In the genomic region with DNA sequence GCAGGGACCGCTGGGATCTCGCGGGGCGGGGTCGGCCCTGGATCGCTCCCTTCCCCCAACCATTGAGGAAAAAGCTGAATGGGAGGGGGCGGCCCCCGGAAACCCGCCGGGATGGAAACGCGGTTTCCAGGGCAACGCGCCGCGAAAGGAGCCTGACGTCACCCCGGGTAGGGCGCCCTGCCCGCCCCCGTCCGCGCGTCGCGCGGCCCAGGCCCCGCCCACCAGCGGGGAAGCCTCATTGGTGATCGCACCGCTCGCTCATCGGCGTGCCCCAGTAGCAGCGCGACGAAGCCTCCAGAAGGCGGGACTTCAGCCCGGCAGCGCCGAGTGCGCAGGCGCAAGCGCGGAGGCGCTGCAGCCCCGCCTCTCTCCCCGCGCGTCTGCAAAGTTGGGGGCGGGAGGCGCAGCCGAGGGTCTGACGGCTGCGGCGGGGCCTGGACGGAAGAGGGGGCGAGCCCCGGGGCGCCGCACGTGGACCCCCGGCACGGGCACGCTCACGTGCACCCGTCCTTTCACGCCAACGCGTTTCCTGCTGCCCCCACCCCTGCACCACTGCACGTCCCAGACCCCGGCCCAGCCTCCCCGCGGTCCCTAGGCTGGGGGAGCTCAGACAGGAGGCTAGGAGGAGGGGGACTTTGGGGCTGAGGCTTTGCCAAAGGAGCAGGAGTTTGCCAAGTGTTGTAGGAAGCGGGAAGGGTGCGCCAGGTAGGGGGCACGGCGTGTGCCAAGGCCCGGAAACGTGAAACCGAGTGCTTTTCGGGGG, we compare ENCODE assay signal across 8 cellular contexts. TPM values are rescaled to one million over a fixed set of nuclear protein-coding genes. Genes with fewer than 3 reads are reported as not detected.
A peak's percentile ranks its signal among the peaks of the same experiment; 100 is the strongest.
DNase-seq lines count a peak whose midpoint lies in the region; ATAC-seq and TF ChIP-seq lines count a peak whose summit lies in the region.

No MANE protein-coding gene starts in this region.

- H3K27ac Mint-ChIP-seq in WTC11 = peak overlapping the region; percentile 86; the same call in 1 of the 2 replicates

- H3K4me3 Mint-ChIP-seq in WTC11 = peak overlapping the region; percentile 89

- peaks cover 75% of the 10 kb centered on the region for H3K4me1 ChIP-seq in ACC112 (ENCODE audit: control insufficient read depth, insufficient read depth, low read length, unreplicated experiment)
- H3K4me1 ChIP-seq in mammary epithelial cell (ENCODE audit: insufficient read depth, low read length) = peaks cover 67% of the 10 kb centered on the region
- peaks cover 79 to 100% (median 98%) of the 10 kb centered on the region in 6 donors for H3K4me1 ChIP-seq in spleen

- H3K4me1 Mint-ChIP-seq in WTC11 = peaks cover 57% of the 10 kb centered on the region

- peaks cover 4% of the 10 kb centered on the region for H4K20me1 ChIP-seq in mammary epithelial cell (ENCODE audit: insufficient read depth, low read length)

- in situ Hi-C loops in mammary epithelial cell (cut with MboI; ENCODE audit: low sequenced_read_pairs in 2 of 2) = no loop called here

- intact Hi-C loops in mammary epithelial cell (cut with micrococcal nuclease) = loop anchor here (1.0 kb wide), 1 partner anchor 9 kb away; no protein-coding TSS in a partner anchor
- intact Hi-C loops in spleen (cut with DNase I; ENCODE audit: low total_unique reads) = no loop called here

- DNase-seq in NCI-H226 (peak; percentile 91), WTC11 (ENCODE audit: low spot score) (peak; percentile 98), mammary epithelial cell (peak; percentile 94), inferior parietal cortex (ENCODE audit: extremely low spot score) (peak; percentile 96), spleen (peak; percentile 98)

- no TSS peak for BruUV-seq in mammary epithelial cell (replicated peaks; lab: Mats Ljungman, UMichigan)

- CTCF ChIA-PET in WTC11 (lab: Charles Lee) = interaction anchor here (0.6 to 15.6 kb wide), 6 partner anchors 8 to 397 kb away, joined by 3 to 648 read pairs (median 4); a partner anchor contains a TSS
- CTCF ChIA-PET in mammary epithelial cell (lab: Charles Lee; ENCODE audit: low non-redundant PET) = no interaction called here

- H3K4me2 ChIP-seq in mammary epithelial cell (ENCODE audit: insufficient read depth, low read depth, low read length) = peak overlapping the region; percentile 100

- peaks cover 18% of the 10 kb centered on the region for H3K36me3 Mint-ChIP-seq in WTC11

- H3K9me3 ChIP-seq in mammary epithelial cell (replicated peaks; ENCODE audit: insufficient read depth, low read length) (no peaks in the 10 kb centered on the region), spleen (no peaks in the 10 kb centered on the region)

- H3K9me3 Mint-ChIP-seq in WTC11 = no peaks in the 10 kb centered on the region

- TF ChIP-seq POLR2A in spleen (IDR thresholded peaks at IDR 0.05) = peak; percentile 39 to 65 (median 50)

- H3K9ac ChIP-seq in mammary epithelial cell (ENCODE audit: insufficient read depth, low read length) = peak overlapping the region; percentile 83

- H3K27ac ChIP-seq in ACC112 (ENCODE audit: low read depth, low read length) = peak overlapping the region; percentile 96
- H3K27ac ChIP-seq in mammary epithelial cell (ENCODE audit: insufficient read depth, low read depth, low read length) = peak overlapping the region; percentile 90
- H3K27ac ChIP-seq in spleen = peak overlapping the region; percentile 93 to 100 (median 99)

- peak; percentile 44 for ATAC-seq in GM18907 (IDR thresholded peaks at IDR 0.05; ENCODE audit: unreplicated experiment)
- ATAC-seq in HG03139 (IDR thresholded peaks at IDR 0.05; ENCODE audit: unreplicated experiment) = peak; percentile 47
- peak; percentile 72 for ATAC-seq in WTC11

- H3K27me3 ChIP-seq in ACC112 (ENCODE audit: insufficient read depth, low read length) (no peaks in the 10 kb centered on the region), mammary epithelial cell (ENCODE audit: insufficient read depth, low read length) (no peaks in the 10 kb centered on the region), spleen (replicated peaks in 1 of 7) (no peaks in the 10 kb centered on the region)

- H2AFZ ChIP-seq in ACC112 (ENCODE audit: low read length, unreplicated experiment) (peak overlapping the region; percentile 5), mammary epithelial cell (ENCODE audit: low read depth, low read length) (peak overlapping the region; percentile 49)

- POLR2A ChIA-PET in WTC11 (lab: Charles Lee) = interaction anchor here (0.5 to 3.6 kb wide), 5 partner anchors 8 to 230 kb away, joined by 3 to 31 read pairs (median 4); a partner anchor contains a TSS

- dilution Hi-C loops in mammary epithelial cell (cut with HindIII; ENCODE audit: low sequenced_read_pairs) = loop anchor here (10.0 kb wide), 2 partner anchors 106 to 136 kb away; no protein-coding TSS in a partner anchor

- H3K79me2 ChIP-seq in ACC112 (ENCODE audit: control insufficient read depth, insufficient read depth, low read length, unreplicated experiment) (peaks cover 6% of the 10 kb centered on the region), mammary epithelial cell (ENCODE audit: insufficient read depth, low read length) (peaks cover 26% of the 10 kb centered on the region)

- H3K4me3 ChIP-seq in ACC112 (ENCODE audit: low read depth, low read length) (peak overlapping the region; percentile 92), mammary epithelial cell (replicated peaks in 1 of 3; ENCODE audit: insufficient read depth in 1 of 3, low read depth in 2 of 3, low read length in 3 of 3) (peak overlapping the region; percentile 76 to 85 (median 79)), spleen (peak overlapping the region; percentile 63 to 80 (median 66))

- H3K27me3 Mint-ChIP-seq in WTC11 (ENCODE audit: low read depth) = no peaks in the 10 kb centered on the region

- TF ChIP-seq CTCF in WTC11 (IDR thresholded peaks at IDR 0.05) = no peak
- no peak for TF ChIP-seq CTCF in mammary epithelial cell (conservative IDR thresholded peaks at IDR 0.05 in 1 of 2, IDR thresholded peaks at IDR 0.05 in 1 of 2; ENCODE audit: extremely low read depth in 1 of 2, insufficient read depth in 1 of 2, low read depth in 1 of 2, low read length in 2 of 2)
- peak in 1 of 11 experiments; percentile 5 for TF ChIP-seq CTCF in spleen (IDR thresholded peaks at IDR 0.05 in 8 of 11, conservative IDR thresholded peaks at IDR 0.05 in 3 of 11)

- WGBS in mammary epithelial cell (ENCODE audit: low coverage, missing lambda C conversion rate) = 4% methylated on average over 19 of the region's 82 CpGs
- WGBS in spleen, 5 donors = 0 to 1% (median 1%) methylated on average over 55 to 82 of the region's 82 CpGs

- no peaks in the 10 kb centered on the region for H3K36me3 ChIP-seq in ACC112 (ENCODE audit: insufficient read depth, low read length)
- peaks cover 6% of the 10 kb centered on the region for H3K36me3 ChIP-seq in mammary epithelial cell (ENCODE audit: insufficient read depth, low read length)
- peaks cover under 1 to 31% (median 22%) of the 10 kb centered on the region in 6 donors for H3K36me3 ChIP-seq in spleen

TF ChIP-seq in WTC11, 78 proteins besides CTCF, POLR2A, EP300 and RAD21 (continues in another document):
- TF ChIP-seq OVOL2 (CRISPR knock-in tag; IDR thresholded peaks at IDR 0.05; ENCODE audit: borderline replicate concordance) (no peak), IRF2 (CRISPR knock-in tag; IDR thresholded peaks at IDR 0.05; ENCODE audit: borderline replicate concordance, low read depth) (no peak), JAZF1 (CRISPR knock-in tag; IDR thresholded peaks at IDR 0.05) (no peak), FOXJ3 (CRISPR knock-in tag; IDR thresholded peaks at IDR 0.05; ENCODE audit: borderline replicate concordance) (no peak), CREB1 (CRISPR knock-in tag; IDR thresholded peaks at IDR 0.05) (no peak)
- TF ChIP-seq, protein P1, sequence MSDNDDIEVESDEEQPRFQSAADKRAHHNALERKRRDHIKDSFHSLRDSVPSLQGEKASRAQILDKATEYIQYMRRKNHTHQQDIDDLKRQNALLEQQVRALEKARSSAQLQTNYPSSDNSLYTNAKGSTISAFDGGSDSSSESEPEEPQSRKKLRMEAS (CRISPR knock-in tag; IDR thresholded peaks at IDR 0.05) = peak; percentile 72
- TF ChIP-seq, protein P2, sequence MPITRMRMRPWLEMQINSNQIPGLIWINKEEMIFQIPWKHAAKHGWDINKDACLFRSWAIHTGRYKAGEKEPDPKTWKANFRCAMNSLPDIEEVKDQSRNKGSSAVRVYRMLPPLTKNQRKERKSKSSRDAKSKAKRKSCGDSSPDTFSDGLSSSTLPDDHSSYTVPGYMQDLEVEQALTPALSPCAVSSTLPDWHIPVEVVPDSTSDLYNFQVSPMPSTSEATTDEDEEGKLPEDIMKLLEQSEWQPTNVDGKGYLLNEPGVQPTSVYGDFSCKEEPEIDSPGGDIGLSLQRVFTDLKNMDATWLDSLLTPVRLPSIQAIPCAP (CRISPR knock-in tag; IDR thresholded peaks at IDR 0.05) = no peak

RNA-seq across cellular contexts. Expression of a gene that starts 8.2 kb away (rescaled TPM):
- total RNA-seq in WTC11 (2021) (256 to 298 TPM (median 256 TPM) in 3 replicates), mammary epithelial cell (100 to 1,000 TPM; 196 to 221 TPM), spleen (100 to 1,000 TPM; 333 to 672 (median 514) TPM)
- polyA plus RNA-seq in mammary epithelial cell (132 TPM), spleen (100 to 1,000 TPM; 406 to 894 (median 843) TPM)
- polyA minus RNA-seq in mammary epithelial cell = 125 TPM

RNA-seq across cellular contexts. Expression of a gene that starts 12.5 kb away (rescaled TPM):
- total RNA-seq in WTC11 (2021) (189 to 190 TPM (median 189 TPM) in 3 replicates), mammary epithelial cell (10 to 100 TPM; 17.5 to 73.8 TPM), spleen (100 to 1,000 TPM in 4 of 7 donors, 10 to 100 TPM in 3; 42.1 to 223 (median 138) TPM)
- polyA plus RNA-seq in mammary epithelial cell (19.1 TPM), spleen (10 to 100 TPM; 16.5 to 48.9 (median 19.1) TPM)
- polyA minus RNA-seq in mammary epithelial cell = 26.2 TPM

RNA-seq across cellular contexts. Expression of a gene that starts 14.4 kb away (rescaled TPM):
- total RNA-seq in WTC11 (2021) (59.4 to 65.9 TPM (median 65.7 TPM) in 3 replicates), mammary epithelial cell (10 to 100 TPM; 22.8 to 60.1 TPM), spleen (10 to 100 TPM; 35.8 to 69.6 (median 43.9) TPM)
- polyA plus RNA-seq in mammary epithelial cell (53.3 TPM), spleen (100 to 1,000 TPM in 1 of 3 donors, 10 to 100 TPM in 2; 82.9 to 134 (median 88.6) TPM)
- 13.1 TPM for polyA minus RNA-seq in mammary epithelial cell

RNA-seq across cellular contexts. Expression of a gene that starts 19.4 kb away (rescaled TPM):
- 262 to 277 TPM (median 270 TPM) in 3 replicates for total RNA-seq in WTC11 (2021)
- 100 to 1,000 TPM in 1 of 2 donors, 10 to 100 TPM in 1; 12.3 to 198 TPM for total RNA-seq in mammary epithelial cell
- polyA plus RNA-seq in mammary epithelial cell = 137 TPM
- polyA minus RNA-seq in mammary epithelial cell = 24.2 TPM
- 100 to 1,000 TPM in 4 of 7 donors, 10 to 100 TPM in 3; 49.1 to 131 (median 102) TPM for total RNA-seq in spleen
- polyA plus RNA-seq in spleen = 100 to 1,000 TPM; 164 to 166 (median 165) TPM

RNA-seq across cellular contexts. Expression of a gene that starts 23.1 kb away (rescaled TPM):
- total RNA-seq in WTC11 (2021) (21.9 to 23.6 TPM (median 23.4 TPM) in 3 replicates), mammary epithelial cell (1 to 10 TPM; 5.8 to 7.3 TPM), spleen (1 to 10 TPM in 1 of 7 donors, under 1 TPM in 5, not detected in 1; 0.12 to 1.2 (median 0.41) TPM)
- polyA plus RNA-seq in mammary epithelial cell (0.88 TPM), spleen (under 1 TPM in 2 of 3 donors, not detected in 1; 0.05 to 0.48 TPM)
- 1.1 TPM for polyA minus RNA-seq in mammary epithelial cell

Comparison
In these comparisons a context has a peak if more than half of its experiments do, and no peak if none do; other contexts are left out.
1. Peak in every context shown above with its lines: DNase-seq, ATAC-seq, H3K4me3 ChIP-seq and H3K27ac ChIP-seq.